ENCODE assay signal across 17 cellular contexts in genomic region chr10:96524745-96525144, GRCh38. TPM values are rescaled to one million over a fixed set of nuclear protein-coding genes. Genes with fewer than 3 reads are reported as not detected.
DNase-seq lines count a peak whose midpoint lies in the region; ATAC-seq and TF ChIP-seq lines count a peak whose summit lies in the region.
"Had no signal": no experiment of that assay in that cellular context is flagged by ENCODE, and none has a peak within 500 bp of the region (broad histone marks: within the 10 kb centered on the region; RNA-seq: fewer than 3 reads in every experiment).

No MANE protein-coding gene starts in this region.

- H3K9me2 ChIP-seq in Karpas-422 (replicated peaks; ENCODE audit: insufficient read depth, low read length): no peaks in the 10 kb centered on the region

- peak overlapping the region; percentile 18 for H3K27ac Mint-ChIP-seq in stimulated activated effector memory CD8-positive, alpha-beta T cell treated with anti-CD3 and anti-CD28 coated beads, Interleukin-12 subunit alpha, Interleukin-12 subunit beta, amount 100 ng/mL, for 72 hours
- H3K27ac Mint-ChIP-seq: CD8-positive, alpha-beta memory T cell had no signal

- H3K4me2 ChIP-seq in Karpas-422 (ENCODE audit: low read depth, low read length, poor library complexity, severe bottlenecking): no peak overlapping the region
- H3K4me2 ChIP-seq: BLaER1 had no signal

- intact Hi-C loops in sciatic nerve (cut with DNase I): no loop called here

- no peak overlapping the region for H3K27ac ChIP-seq in Karpas-422 (ENCODE audit: low read length)
- H3K27ac ChIP-seq: 22Rv1, BLaER1, GM23248 had no signal

- H3K4me1 Mint-ChIP-seq in stimulated activated effector memory CD8-positive, alpha-beta T cell treated with anti-CD3 and anti-CD28 coated beads, Interleukin-12 subunit alpha, Interleukin-12 subunit beta, amount 100 ng/mL, for 72 hours: no peaks in the 10 kb centered on the region

- H3K36me3 ChIP-seq in Karpas-422 (ENCODE audit: insufficient read depth, low read length): peaks cover 25% of the 10 kb centered on the region; the same call in 1 of the 2 replicates

- no peak overlapping the region for H2AFZ ChIP-seq in Karpas-422 (ENCODE audit: low read length)
- H2AFZ ChIP-seq: GM23248 had no signal

- in situ Hi-C loops in astrocyte of the cerebellum (cut with HindIII; ENCODE audit: low sequenced_read_pairs): no loop called here

- no peak overlapping the region for H3K9ac ChIP-seq in Karpas-422 (ENCODE audit: low read length)
- H3K9ac ChIP-seq: BLaER1, GM23248 had no signal

- no peaks in the 10 kb centered on the region for H3K79me2 ChIP-seq in Karpas-422 (ENCODE audit: low read length)

- H3K4me1 ChIP-seq in Karpas-422 (ENCODE audit: low read length): no peaks in the 10 kb centered on the region
- H3K4me1 ChIP-seq: BLaER1, Caco-2 had no signal

- H3K9me3 Mint-ChIP-seq in stimulated activated effector memory CD8-positive, alpha-beta T cell treated with anti-CD3 and anti-CD28 coated beads, Interleukin-12 subunit alpha, Interleukin-12 subunit beta, amount 100 ng/mL, for 72 hours: no peaks in the 10 kb centered on the region
- H3K9me3 Mint-ChIP-seq: CD8-positive, alpha-beta memory T cell had no signal

- no peak overlapping the region for H3K4me3 Mint-ChIP-seq in stimulated activated effector memory CD8-positive, alpha-beta T cell treated with anti-CD3 and anti-CD28 coated beads, Interleukin-12 subunit alpha, Interleukin-12 subunit beta, amount 100 ng/mL, for 72 hours
- H3K4me3 Mint-ChIP-seq: CD8-positive, alpha-beta memory T cell had no signal

- ATAC-seq in stimulated activated effector memory CD8-positive, alpha-beta T cell treated with anti-CD3 and anti-CD28 coated beads, Interleukin-12 subunit alpha, Interleukin-12 subunit beta, amount 100 ng/mL, for 72 hours: no peak
- no peak for ATAC-seq in HG02938 (IDR thresholded peaks at IDR 0.05; ENCODE audit: unreplicated experiment)
- ATAC-seq in sciatic nerve: no peak
- ATAC-seq: HCT116, HepG2 had no signal

- no peaks in the 10 kb centered on the region for H3K27me3 ChIP-seq in Karpas-422 (ENCODE audit: low read length)
- H3K27me3 ChIP-seq: BLaER1 had no signal

- no peaks in the 10 kb centered on the region for H4K20me1 ChIP-seq in Karpas-422 (ENCODE audit: insufficient read depth, low read depth, low read length)

- TF ChIP-seq CTCF in astrocyte of the cerebellum (IDR thresholded peaks at IDR 0.05; ENCODE audit: low read depth, low read length, missing control alignments): no peak

- DNase-seq in DMS79 treated with DMSO at 0.1 percent for 48 hours (lab: John Stamatoyannopoulos, UW) (peak; percentile 27), DMS79 (lab: John Stamatoyannopoulos, UW) (no peak), NCI-H1694 (lab: John Stamatoyannopoulos, UW) (peak; percentile 21), astrocyte of the cerebellum (ENCODE audit: low read depth) (peak; percentile 24), Karpas-422 (no peak), sciatic nerve (ENCODE audit: low spot score) (no peak)
- DNase-seq in stimulated activated effector memory CD8-positive, alpha-beta T cell treated with anti-CD3 and anti-CD28 coated beads, Interleukin-12 subunit alpha, Interleukin-12 subunit beta, amount 100 ng/mL, for 72 hours (ENCODE audit: low spot score in 2 of 2): no peak
- DNase-seq: AML-193; Caco-2; CD8-positive, alpha-beta memory T cell; DMS53; GM23248 had no signal

- peaks cover 99% of the 10 kb centered on the region for H3K36me3 Mint-ChIP-seq in stimulated activated effector memory CD8-positive, alpha-beta T cell treated with anti-CD3 and anti-CD28 coated beads, Interleukin-12 subunit alpha, Interleukin-12 subunit beta, amount 100 ng/mL, for 72 hours

- no peaks in the 10 kb centered on the region for H3K9me3 ChIP-seq in Karpas-422 (ENCODE audit: low read length)
- H3K9me3 ChIP-seq: BLaER1, Caco-2 had no signal

- H3K4me3 ChIP-seq in astrocyte of the cerebellum (ENCODE audit: low read depth, low read length) (no peak overlapping the region), Karpas-422 (ENCODE audit: low read length) (no peak overlapping the region)
- H3K4me3 ChIP-seq: BLaER1, GM23248 had no signal

RNA-seq across cellular contexts. Expression of gene TLL2, which starts 11.0 kb away (rescaled TPM):
- not detected in 2 replicates for total RNA-seq in Karpas-422 (2014; rRNA removed; shearing (Covaris generic); ENCODE audit: low replicate concordance)
- total RNA-seq in sciatic nerve: 1.2 TPM

Comparison
In these comparisons a context has a peak if more than half of its experiments do, and no peak if none do; other contexts are left out.
1. DNase-seq: peak in DMS79 treated with DMSO at 0.1 percent for 48 hours (single experiment), NCI-H1694 (single experiment) and astrocyte of the cerebellum (single experiment); none in DMS79 (single experiment), stimulated activated effector memory CD8-positive, alpha-beta T cell treated with anti-CD3 and anti-CD28 coated beads, Interleukin-12 subunit alpha, Interleukin-12 subunit beta, amount 100 ng/mL, for 72 hours (0 of 2), Karpas-422 (single experiment) and sciatic nerve (single experiment).